ENCODE assay signal across 15 cellular contexts in the genomic region with DNA sequence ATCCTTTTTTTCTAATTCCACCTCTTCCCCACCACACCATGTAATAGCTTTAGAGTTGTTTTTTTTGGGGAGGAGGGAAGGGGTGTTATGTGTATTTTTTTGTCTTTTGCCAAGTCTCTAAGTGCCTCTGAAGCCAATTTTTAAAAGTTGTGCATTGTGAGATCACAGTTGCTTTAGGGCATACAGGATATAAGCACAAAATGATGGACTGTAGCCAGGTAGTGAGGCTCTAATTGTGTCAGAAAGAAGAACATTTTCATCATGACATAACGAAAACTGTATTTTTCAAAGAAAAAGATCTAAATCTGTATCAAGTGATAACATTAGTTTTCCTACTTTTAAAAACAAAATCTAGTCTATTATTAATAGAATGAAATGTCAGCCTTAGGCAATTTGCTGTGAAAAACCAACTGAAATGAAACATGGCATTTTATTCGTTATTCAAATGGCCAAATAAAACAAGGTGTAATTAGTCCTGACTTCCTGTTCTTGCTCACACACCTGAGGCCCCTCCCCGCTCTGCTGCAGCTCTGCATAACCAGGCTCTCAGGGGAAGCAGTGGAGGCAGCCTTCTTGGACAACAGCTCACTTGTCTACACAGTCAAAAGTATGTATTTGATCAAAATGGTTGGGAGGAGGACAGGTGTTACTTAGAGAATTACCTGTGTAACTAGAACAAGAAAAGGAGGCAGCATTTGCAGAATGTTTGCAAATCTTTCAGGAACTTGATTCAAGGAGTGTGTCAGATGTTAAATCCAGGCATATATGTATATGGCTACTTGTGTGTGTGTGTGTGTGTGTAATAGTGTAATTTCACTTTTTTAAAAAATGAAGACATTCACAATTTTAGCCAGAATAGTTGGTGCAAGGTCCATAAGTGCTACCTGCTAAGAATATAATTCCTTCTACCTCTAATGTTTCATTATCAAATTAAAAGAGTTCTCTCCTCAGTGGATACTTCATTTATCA.
DNase-seq lines count a peak whose midpoint lies in the region; ATAC-seq and TF ChIP-seq lines count a peak whose summit lies in the region.
"Had no signal": no experiment of that assay in that cellular context is flagged by ENCODE, and none has a peak within 500 bp of the region (broad histone marks: within the 10 kb centered on the region; RNA-seq: fewer than 3 reads in every experiment).

No MANE protein-coding gene starts in this region.

- 57 to 81% (median 71%) methylated on average over 3 of the region's 3 CpGs for WGBS in adrenal gland, 4 donors

- peak overlapping the region; percentile 48 to 72 for H3K9ac ChIP-seq in mucosa of rectum (ENCODE audit: low read depth in 1 of 2, low read length in 2 of 2)

- no peak for TF ChIP-seq CTCF in breast epithelium (IDR thresholded peaks at IDR 0.05)
- TF ChIP-seq CTCF in adrenal gland (IDR thresholded peaks at IDR 0.05), result no peak

- no peaks in the 10 kb centered on the region for H3K4me1 ChIP-seq in breast epithelium
- peaks cover 5 to 8% of the 10 kb centered on the region in 2 donors for H3K4me1 ChIP-seq in mucosa of rectum (ENCODE audit: control insufficient read depth in 2 of 2, insufficient read depth in 2 of 2, low read length in 2 of 2)
- no peaks in the 10 kb centered on the region for H3K4me1 ChIP-seq in adrenal gland (replicated peaks in 1 of 2)

- H3K4me3 ChIP-seq in breast epithelium, result peak overlapping the region in 2 of 3 donors; percentile 10 to 41
- H3K4me3 ChIP-seq in mucosa of rectum (ENCODE audit: low read length in 2 of 2), result peak overlapping the region; percentile 69 to 77
- no peak overlapping the region for H3K4me3 ChIP-seq in adrenal gland

- DNase-seq in COR-L47 (lab: John Stamatoyannopoulos, UW) (peak; percentile 81), NCI-H2171 (lab: John Stamatoyannopoulos, UW) (peak; percentile 25), breast epithelium (ENCODE audit: low spot score in 2 of 2) (peak in 1 of 2 donors; percentile 55), NCI-H1694 treated with DMSO at 0.1 percent for 48 hours (lab: John Stamatoyannopoulos, UW) (no peak), adrenal gland (no peak)
- DNase-seq: activated CD4-positive, alpha-beta T cell treated with anti-CD3 and anti-CD28 coated beads for 48 hours; activated naive CD4-positive, alpha-beta T cell treated with anti-CD3 and anti-CD28 coated beads, Interleukin-2, amount 10 ng/mL, durations not matched to agents 7 days and 5 days; cerebellar nuclear complex; DND-41; Karpas-422; NK-92 treated with Interleukin-12 subunit alpha and Interleukin-12 subunit beta, amount 100 ng/mL, for 24 hours had no signal

- TF ChIP-seq POLR2A in breast epithelium (IDR thresholded peaks at IDR 0.05) (no peak), adrenal gland (IDR thresholded peaks at IDR 0.05) (no peak)

- H3K27ac ChIP-seq in breast epithelium, result peak overlapping the region; percentile 56 to 79
- peak overlapping the region; percentile 50 to 69 for H3K27ac ChIP-seq in mucosa of rectum (ENCODE audit: low read depth in 2 of 2, low read length in 2 of 2)
- H3K27ac ChIP-seq in adrenal gland, result no peak overlapping the region

- ATAC-seq in GM19351 (IDR thresholded peaks at IDR 0.05; ENCODE audit: unreplicated experiment), result no peak
- no peak for ATAC-seq in GM21447 (IDR thresholded peaks at IDR 0.05; ENCODE audit: unreplicated experiment)
- ATAC-seq: left lobe of liver had no signal

- H3K36me3 ChIP-seq in breast epithelium (no peaks in the 10 kb centered on the region), mucosa of rectum (ENCODE audit: control insufficient read depth in 2 of 2, insufficient read depth in 2 of 2, low read length in 2 of 2) (no peaks in the 10 kb centered on the region), adrenal gland (replicated peaks in 1 of 2) (no peaks in the 10 kb centered on the region)

- H3K9me3 ChIP-seq in breast epithelium (no peaks in the 10 kb centered on the region), mucosa of rectum (ENCODE audit: control insufficient read depth in 2 of 2, low read length in 2 of 2) (no peaks in the 10 kb centered on the region), adrenal gland (replicated peaks in 1 of 3) (no peaks in the 10 kb centered on the region)

- intact Hi-C loops in breast epithelium (cut with DNase I; ENCODE audit: low total_unique reads), result no loop called here
- intact Hi-C loops in adrenal gland (cut with DNase I), result no loop called here

- H3K27me3 ChIP-seq in breast epithelium (no peaks in the 10 kb centered on the region), mucosa of rectum (ENCODE audit: control insufficient read depth in 2 of 2, insufficient read depth in 2 of 2, low read length in 2 of 2) (no peaks in the 10 kb centered on the region), adrenal gland (no peaks in the 10 kb centered on the region)

Comparison
In these comparisons a context has a peak if more than half of its experiments do, and no peak if none do; other contexts are left out.
1. DNase-seq: peak in COR-L47 (single experiment) and NCI-H2171 (single experiment); none in NCI-H1694 treated with DMSO at 0.1 percent for 48 hours (single experiment) and adrenal gland (0 of 7).
2. H3K27ac ChIP-seq: peak in breast epithelium (2 of 2) and mucosa of rectum (2 of 2); none in adrenal gland (0 of 5).
3. H3K4me3 ChIP-seq: peak in breast epithelium (2 of 3) and mucosa of rectum (2 of 2); none in adrenal gland (0 of 4).